18 cellular contexts compared by ENCODE assay signal in genomic region chr7:70470751-70471150, GRCh38.
DNase-seq lines count a peak whose midpoint lies in the region; ATAC-seq and TF ChIP-seq lines count a peak whose summit lies in the region.
"Had no signal": no experiment of that assay in that cellular context is flagged by ENCODE, and none has a peak within 500 bp of the region (broad histone marks: within the 10 kb centered on the region; RNA-seq: fewer than 3 reads in every experiment).

No MANE protein-coding gene starts in this region.

- no peaks in the 10 kb centered on the region for H3K27me3 ChIP-seq in aorta (ENCODE audit: control insufficient read depth in 1 of 2, insufficient read depth in 2 of 2, low read length in 1 of 2)
- H3K27me3 ChIP-seq: BE2C had no signal

- no peak overlapping the region for H3K27ac ChIP-seq in aorta (ENCODE audit: low read depth in 1 of 2, low read length in 2 of 2)
- H3K27ac ChIP-seq: A549 had no signal

- H3K27me3 Mint-ChIP-seq in nephron (ENCODE audit: low read depth), result peaks cover 11% of the 10 kb centered on the region
- no peaks in the 10 kb centered on the region for H3K27me3 Mint-ChIP-seq in activated CD4-positive, alpha-beta T cell treated with anti-CD3 and anti-CD28 coated beads, Interleukin-2, amount 10 ng/mL, durations not matched to agents 7 days and 5 days
- H3K27me3 Mint-ChIP-seq: CD4-positive, alpha-beta T cell had no signal

- WGBS in aorta, 2 donors, result 81% methylated on average over 10 of the region's 10 CpGs

- no peak for TF ChIP-seq CTCF in epithelial cell of esophagus (IDR thresholded peaks at IDR 0.05; ENCODE audit: insufficient read depth, low read depth, low read length, missing control alignments)
- TF ChIP-seq CTCF in nephron (IDR thresholded peaks at IDR 0.05; ENCODE audit: unreplicated experiment in 3 of 3), result no peak

- H3K9me3 ChIP-seq in aorta (ENCODE audit: control insufficient read depth, low read length), result no peaks in the 10 kb centered on the region
- H3K9me3 ChIP-seq: A549, BE2C, Caco-2 had no signal

- no peaks in the 10 kb centered on the region for H3K36me3 ChIP-seq in aorta (ENCODE audit: control insufficient read depth in 1 of 2, insufficient read depth in 2 of 2, low read length in 1 of 2)
- H3K36me3 ChIP-seq: BE2C had no signal

- no peak overlapping the region for H3K4me3 Mint-ChIP-seq in nephron
- H3K4me3 Mint-ChIP-seq in activated CD4-positive, alpha-beta T cell treated with anti-CD3 and anti-CD28 coated beads, Interleukin-2, amount 10 ng/mL, durations not matched to agents 7 days and 5 days, result no peak overlapping the region
- H3K4me3 Mint-ChIP-seq: CD4-positive, alpha-beta T cell had no signal

- peak overlapping the region; percentile 9 to 33 (median 12) for H3K27ac Mint-ChIP-seq in nephron
- no peak overlapping the region for H3K27ac Mint-ChIP-seq in activated CD4-positive, alpha-beta T cell treated with anti-CD3 and anti-CD28 coated beads, Interleukin-2, amount 10 ng/mL, durations not matched to agents 7 days and 5 days
- H3K27ac Mint-ChIP-seq: CD4-positive, alpha-beta T cell had no signal

- CTCF ChIA-PET in activated CD4-positive, alpha-beta T cell treated with anti-CD3 and anti-CD28 coated beads, Interleukin-2, amount 10 ng/mL, durations not matched to agents 7 days and 5 days (lab: Charles Lee), result no interaction called here

- peaks cover 11% of the 10 kb centered on the region for H3K36me3 Mint-ChIP-seq in nephron (ENCODE audit: low read depth)
- no peaks in the 10 kb centered on the region for H3K36me3 Mint-ChIP-seq in activated CD4-positive, alpha-beta T cell treated with anti-CD3 and anti-CD28 coated beads, Interleukin-2, amount 10 ng/mL, durations not matched to agents 7 days and 5 days (ENCODE audit: low read depth)

- peaks cover 39% of the 10 kb centered on the region for H3K4me1 Mint-ChIP-seq in nephron
- H3K4me1 Mint-ChIP-seq in activated CD4-positive, alpha-beta T cell treated with anti-CD3 and anti-CD28 coated beads, Interleukin-2, amount 10 ng/mL, durations not matched to agents 7 days and 5 days, result no peaks in the 10 kb centered on the region

- ATAC-seq in sciatic nerve (peak; percentile 15), aorta (ENCODE audit: low FRiP score) (no peak)
- ATAC-seq: A549, SK-N-SH treated with all-trans-retinoic acid at 6 μM for 48 hours had no signal

- no peaks in the 10 kb centered on the region for H3K9me3 Mint-ChIP-seq in nephron
- H3K9me3 Mint-ChIP-seq in activated CD4-positive, alpha-beta T cell treated with anti-CD3 and anti-CD28 coated beads, Interleukin-2, amount 10 ng/mL, durations not matched to agents 7 days and 5 days, result peaks cover 1% of the 10 kb centered on the region
- H3K9me3 Mint-ChIP-seq: CD4-positive, alpha-beta T cell had no signal

- H3K4me1 ChIP-seq in aorta (ENCODE audit: control insufficient read depth in 1 of 2, insufficient read depth in 2 of 2, low read length in 2 of 2), result no peaks in the 10 kb centered on the region
- H3K4me1 ChIP-seq: A549, Caco-2 had no signal

- H3K4me3 ChIP-seq in epithelial cell of esophagus (ENCODE audit: low read length), result no peak overlapping the region
- no peak overlapping the region for H3K4me3 ChIP-seq in aorta (ENCODE audit: low read length in 2 of 2)
- H3K4me3 ChIP-seq: A549 had no signal

- POLR2A ChIA-PET in activated CD4-positive, alpha-beta T cell treated with anti-CD3 and anti-CD28 coated beads, Interleukin-2, amount 10 ng/mL, durations not matched to agents 7 days and 5 days (lab: Charles Lee), result no interaction called here

- DNase-seq in LoVo (ENCODE audit: low spot score) (peak; percentile 63), epithelial cell of esophagus (ENCODE audit: low read depth) (peak; percentile 19), sciatic nerve (ENCODE audit: low spot score) (no peak), aorta (no peak), Ammon's horn (ENCODE audit: low spot score) (no peak), DMS 273 treated with DMSO at 0.1 percent for 48 hours (lab: John Stamatoyannopoulos, UW) (no peak)
- no peak for DNase-seq in activated CD4-positive, alpha-beta T cell treated with anti-CD3 and anti-CD28 coated beads, Interleukin-2, amount 10 ng/mL, durations not matched to agents 7 days and 5 days
- DNase-seq: BE2C; Caco-2; CD4-positive, alpha-beta T cell; KG1; NCI-H1092 treated with DMSO at 0.1 percent for 48 hours; NCI-H1436 treated with DMSO at 0.1 percent for 48 hours; NCI-H1930; NCI-H2171 had no signal

- intact Hi-C loops in sciatic nerve (cut with DNase I), result no loop called here
- intact Hi-C loops in aorta (cut with DNase I), result no loop called here

Comparison
In these comparisons a context has a peak if more than half of its experiments do, and no peak if none do; other contexts are left out.
1. DNase-seq: peak in LoVo (single experiment) and epithelial cell of esophagus (single experiment); none in sciatic nerve (single experiment), aorta (0 of 2), Ammon's horn (single experiment), activated CD4-positive, alpha-beta T cell treated with anti-CD3 and anti-CD28 coated beads, Interleukin-2, amount 10 ng/mL, durations not matched to agents 7 days and 5 days (single experiment) and DMS 273 treated with DMSO at 0.1 percent for 48 hours (single experiment).